8 cellular contexts compared by ENCODE assay signal in the genomic region with DNA sequence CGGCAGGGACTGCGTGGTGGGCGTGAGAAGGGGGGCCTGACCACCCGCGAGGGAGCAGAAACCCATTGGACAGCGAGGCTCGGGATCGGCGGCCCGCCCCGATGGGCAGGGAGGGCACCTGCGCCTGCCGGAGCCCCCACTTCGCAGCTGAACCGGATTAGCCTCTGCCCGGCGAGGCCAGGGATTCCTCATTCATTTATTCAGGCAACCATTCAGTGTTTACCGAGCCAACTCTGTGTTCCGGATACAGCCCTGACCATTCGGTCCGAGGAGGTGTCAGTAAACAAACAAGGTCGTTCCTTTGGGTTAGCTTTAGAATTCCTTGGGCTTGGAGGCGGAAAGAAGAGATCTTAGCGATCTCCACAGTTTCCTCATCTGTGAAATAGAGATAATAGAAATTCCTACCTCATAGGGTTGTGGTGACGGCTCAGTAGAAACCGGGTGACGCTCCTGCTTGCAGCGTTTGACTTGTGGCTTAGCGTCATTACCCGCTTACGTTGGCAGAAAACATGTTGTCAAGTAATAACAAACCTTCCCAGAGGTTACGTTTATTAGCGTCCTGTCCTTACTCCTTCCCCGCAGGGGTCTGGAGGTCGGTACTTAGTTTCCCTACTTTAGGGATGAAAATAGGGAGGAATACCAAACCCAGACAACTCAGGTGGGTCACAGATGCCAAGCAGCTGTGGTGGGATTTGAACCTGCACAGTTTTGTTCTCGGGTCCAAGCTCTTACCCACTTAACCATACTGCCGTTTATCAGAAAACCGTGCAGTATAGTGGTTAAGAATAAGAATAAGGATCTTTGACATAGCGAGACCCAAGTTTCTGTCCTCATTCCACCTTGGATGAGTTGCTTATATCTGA. TPM values are rescaled to one million over a fixed set of nuclear protein-coding genes. Genes with fewer than 3 reads are reported as not detected.
DNase-seq lines count a peak whose midpoint lies in the region; ATAC-seq and TF ChIP-seq lines count a peak whose summit lies in the region.

No MANE protein-coding gene starts in this region.

- H3K27me3 ChIP-seq in layer of hippocampus (ENCODE audit: control insufficient read depth, insufficient read depth, low read length), result no peaks in the 10 kb centered on the region

- H3K4me3 ChIP-seq in choroid plexus epithelial cell (ENCODE audit: low read depth, low read length), result peak overlapping the region; percentile 92

- peak; percentile 97 for DNase-seq in A172 (ENCODE audit: low spot score)
- DNase-seq in NCI-H446 (lab: John Stamatoyannopoulos, UW), result peak; percentile 68 to 90
- peak; percentile 63 for DNase-seq in activated CD4-positive, alpha-beta T cell treated with anti-CD3 and anti-CD28 coated beads for 1 hour
- DNase-seq in choroid plexus epithelial cell (ENCODE audit: low read depth), result peak; percentile 96
- DNase-seq in stimulated activated CD4-positive, alpha-beta T cell treated with anti-CD3 and anti-CD28 coated beads, Interleukin-1b, Interleukin-23, amount 100 ng/mL, for 24 hours (ENCODE audit: low read depth in 4 of 4, low spot score in 1 of 4), result peak; percentile 43 to 61 (median 54)

- peak; percentile 25 for ATAC-seq in GM18520 (IDR thresholded peaks at IDR 0.05; ENCODE audit: unreplicated experiment)
- peak; percentile 37 for ATAC-seq in HG03280 (IDR thresholded peaks at IDR 0.05; ENCODE audit: unreplicated experiment)

- H3K27ac ChIP-seq in layer of hippocampus (ENCODE audit: low read depth, low read length), result peak overlapping the region; percentile 89

- no peak for TF ChIP-seq CTCF in choroid plexus epithelial cell (conservative IDR thresholded peaks at IDR 0.05; ENCODE audit: low read depth, low read length)

RNA-seq across cellular contexts. Expression of a gene that starts 0.9 kb away (rescaled TPM):
- total RNA-seq in A172 (2014; rRNA removed; shearing (Covaris generic)), result 29.0 and 46.3 TPM in 2 replicates

Comparison
In these comparisons a context has a peak if more than half of its experiments do, and no peak if none do; other contexts are left out.
1. Peak in every context shown above with its lines: DNase-seq, ATAC-seq, H3K4me3 ChIP-seq and H3K27ac ChIP-seq.